ENCODE assay signal across 11 cellular contexts in genomic region chr18:58224425-58224750, GRCh38.
DNase-seq lines count a peak whose midpoint lies in the region; TF ChIP-seq lines count a peak whose summit lies in the region.
"Had no signal": no experiment of that assay in that cellular context is flagged by ENCODE, and none has a peak within 500 bp of the region (broad histone marks: within the 10 kb centered on the region; RNA-seq: fewer than 3 reads in every experiment).

No MANE protein-coding gene starts in this region.

- H3K4me3 ChIP-seq in astrocyte of the spinal cord (ENCODE audit: low read depth, low read length) (peak overlapping the region; percentile 48), liver (ENCODE audit: low read depth in 1 of 3, low read length in 3 of 3) (no peak overlapping the region), spleen (no peak overlapping the region)
- H3K4me3 ChIP-seq: testis had no signal

- H3K27ac ChIP-seq in liver (ENCODE audit: low read depth in 1 of 2, low read length in 2 of 2) = peak overlapping the region; percentile 93 to 98
- peak overlapping the region in 7 of 8 donors; percentile 11 to 67 (median 51) for H3K27ac ChIP-seq in spleen
- H3K27ac ChIP-seq: testis had no signal

- in situ Hi-C loops in astrocyte of the spinal cord (cut with HindIII; ENCODE audit: low sequenced_read_pairs) = no loop called here

- H3K4me1 ChIP-seq in liver (ENCODE audit: control insufficient read depth in 4 of 4, insufficient read depth in 4 of 4, low read length in 3 of 4) (peaks cover 0 to 25% (median 14%) of the 10 kb centered on the region in 4 donors), spleen (peaks cover 0 to 35% (median 14%) of the 10 kb centered on the region in 6 donors)
- H3K4me1 ChIP-seq: testis had no signal

- intact Hi-C loops in spleen (cut with DNase I; ENCODE audit: low total_unique reads) = no loop called here

- TF ChIP-seq RAD21 in liver (IDR thresholded peaks at IDR 0.05) = no peak

- H3K27me3 ChIP-seq in liver (ENCODE audit: control insufficient read depth in 4 of 4, insufficient read depth in 4 of 4, low read length in 3 of 4) (no peaks in the 10 kb centered on the region), spleen (replicated peaks in 1 of 7) (no peaks in the 10 kb centered on the region)
- H3K27me3 ChIP-seq: testis had no signal

- H3K9ac ChIP-seq in liver (ENCODE audit: low read depth in 1 of 2, low read length in 2 of 2) = peak overlapping the region in 1 of 2 donors; percentile 86

- no peak for TF ChIP-seq POLR2A in spleen (IDR thresholded peaks at IDR 0.05)

- DNase-seq in HCEC 1CT = peak; percentile 49
- DNase-seq in astrocyte of the spinal cord (ENCODE audit: low read depth, low spot score) = no peak
- no peak for DNase-seq in spleen
- DNase-seq in RPMI8226 = no peak
- DNase-seq in NK-92 (lab: John Stamatoyannopoulos, UW; ENCODE audit: unreplicated experiment) = no peak
- DNase-seq in activated effector memory CD4-positive, alpha-beta T cell treated with anti-CD3 and anti-CD28 coated beads, Interleukin-2, amount 50 U/mL, for 16 hours = no peak
- no peak for DNase-seq in EL
- DNase-seq: activated CD4-positive, CD25-positive, alpha-beta regulatory T cell; activated naive CD4-positive, alpha-beta T cell treated with anti-CD3 and anti-CD28 coated beads for 36 hours; testis had no signal

- 12% methylated on average over 2 of the region's 2 CpGs for WGBS in liver
- WGBS in spleen, 5 donors = 35 to 64% (median 57%) methylated on average over 2 of the region's 2 CpGs

- H3K36me3 ChIP-seq in liver (ENCODE audit: control insufficient read depth in 4 of 4, insufficient read depth in 3 of 4, low read depth in 1 of 4, low read length in 3 of 4) (no peaks in the 10 kb centered on the region), spleen (no peaks in the 10 kb centered on the region)

- TF ChIP-seq CTCF in astrocyte of the spinal cord (IDR thresholded peaks at IDR 0.05; ENCODE audit: low read depth, low read length) (no peak), liver (IDR thresholded peaks at IDR 0.05; ENCODE audit: low read depth, low read length, missing input control) (no peak), spleen (IDR thresholded peaks at IDR 0.05 in 8 of 11, conservative IDR thresholded peaks at IDR 0.05 in 3 of 11) (no peak)

- H3K9me3 ChIP-seq in liver (ENCODE audit: control insufficient read depth in 4 of 4, low read length in 3 of 4) = no peaks in the 10 kb centered on the region
- H3K9me3 ChIP-seq in spleen = no peaks in the 10 kb centered on the region
- H3K9me3 ChIP-seq: testis had no signal

TF ChIP-seq in liver, 16 proteins besides CTCF, POLR2A, EP300 and RAD21:
- TF ChIP-seq HNF4G (IDR thresholded peaks at IDR 0.05) (no peak), TAF1 (conservative IDR thresholded peaks at IDR 0.05) (no peak), FOXA1 (IDR thresholded peaks at IDR 0.05) (no peak), JUND (IDR thresholded peaks at IDR 0.05) (no peak)
